Comparison of ENCODE assay signal across 1 cellular context in the genomic region with DNA sequence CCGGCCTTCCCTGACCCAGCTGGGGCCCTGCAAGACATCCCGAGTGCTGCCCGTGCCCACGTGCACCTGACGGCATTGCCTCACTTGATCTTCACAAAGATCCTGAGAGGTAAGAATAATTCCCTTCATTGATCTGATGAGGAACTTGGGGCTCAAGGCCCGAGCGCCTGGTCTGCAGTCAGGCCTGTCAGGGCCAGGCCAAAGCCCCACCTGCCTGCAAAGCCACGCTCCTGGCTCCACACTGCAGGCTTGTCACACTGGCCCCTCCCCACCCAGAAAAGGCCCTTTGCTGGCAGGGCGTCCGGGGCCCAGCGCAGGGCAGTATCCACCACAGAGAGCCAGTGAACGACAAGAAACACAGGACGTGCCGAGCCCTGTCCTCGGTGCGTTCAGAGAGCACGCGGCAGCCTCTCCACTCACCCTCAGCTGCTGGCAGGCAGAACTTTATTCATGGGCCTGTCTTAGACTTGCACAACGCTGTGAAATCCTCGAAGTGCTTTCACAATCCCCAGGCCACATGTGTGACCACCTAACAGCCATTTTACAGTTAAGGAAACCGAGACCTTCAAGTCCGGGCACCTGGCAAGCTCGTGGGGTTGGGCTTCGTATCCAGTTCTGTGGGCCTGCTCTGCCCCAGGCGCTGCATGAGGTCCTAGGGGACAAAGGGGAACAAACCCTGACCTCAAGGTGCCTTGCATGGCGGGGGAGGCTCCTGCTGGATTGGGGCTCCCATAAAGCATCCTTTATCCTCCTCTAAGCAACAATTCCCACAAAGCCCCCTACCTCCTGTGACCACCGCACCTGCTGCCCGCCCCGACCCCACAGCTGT.
TF ChIP-seq lines count a peak whose summit lies in the region.

No MANE protein-coding gene starts in this region.

TF ChIP-seq in HepG2, 621 proteins besides CTCF, POLR2A, EP300 and RAD21 (continued from another document):
- TF ChIP-seq, protein P1, sequence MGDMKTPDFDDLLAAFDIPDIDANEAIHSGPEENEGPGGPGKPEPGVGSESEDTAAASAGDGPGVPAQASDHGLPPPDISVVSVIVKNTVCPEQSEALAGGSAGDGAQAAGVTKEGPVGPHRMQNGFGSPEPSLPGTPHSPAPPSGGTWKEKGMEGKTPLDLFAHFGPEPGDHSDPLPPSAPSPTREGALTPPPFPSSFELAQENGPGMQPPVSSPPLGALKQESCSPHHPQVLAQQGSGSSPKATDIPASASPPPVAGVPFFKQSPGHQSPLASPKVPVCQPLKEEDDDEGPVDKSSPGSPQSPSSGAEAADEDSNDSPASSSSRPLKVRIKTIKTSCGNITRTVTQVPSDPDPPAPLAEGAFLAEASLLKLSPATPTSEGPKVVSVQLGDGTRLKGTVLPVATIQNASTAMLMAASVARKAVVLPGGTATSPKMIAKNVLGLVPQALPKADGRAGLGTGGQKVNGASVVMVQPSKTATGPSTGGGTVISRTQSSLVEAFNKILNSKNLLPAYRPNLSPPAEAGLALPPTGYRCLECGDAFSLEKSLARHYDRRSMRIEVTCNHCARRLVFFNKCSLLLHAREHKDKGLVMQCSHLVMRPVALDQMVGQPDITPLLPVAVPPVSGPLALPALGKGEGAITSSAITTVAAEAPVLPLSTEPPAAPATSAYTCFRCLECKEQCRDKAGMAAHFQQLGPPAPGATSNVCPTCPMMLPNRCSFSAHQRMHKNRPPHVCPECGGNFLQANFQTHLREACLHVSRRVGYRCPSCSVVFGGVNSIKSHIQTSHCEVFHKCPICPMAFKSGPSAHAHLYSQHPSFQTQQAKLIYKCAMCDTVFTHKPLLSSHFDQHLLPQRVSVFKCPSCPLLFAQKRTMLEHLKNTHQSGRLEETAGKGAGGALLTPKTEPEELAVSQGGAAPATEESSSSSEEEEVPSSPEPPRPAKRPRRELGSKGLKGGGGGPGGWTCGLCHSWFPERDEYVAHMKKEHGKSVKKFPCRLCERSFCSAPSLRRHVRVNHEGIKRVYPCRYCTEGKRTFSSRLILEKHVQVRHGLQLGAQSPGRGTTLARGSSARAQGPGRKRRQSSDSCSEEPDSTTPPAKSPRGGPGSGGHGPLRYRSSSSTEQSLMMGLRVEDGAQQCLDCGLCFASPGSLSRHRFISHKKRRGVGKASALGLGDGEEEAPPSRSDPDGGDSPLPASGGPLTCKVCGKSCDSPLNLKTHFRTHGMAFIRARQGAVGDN (CRISPR knock-in tag; IDR thresholded peaks at IDR 0.05): peak; percentile 72
- TF ChIP-seq ZNF878 (CRISPR knock-in tag; IDR thresholded peaks at IDR 0.05): no peak
- TF ChIP-seq, protein P2, sequence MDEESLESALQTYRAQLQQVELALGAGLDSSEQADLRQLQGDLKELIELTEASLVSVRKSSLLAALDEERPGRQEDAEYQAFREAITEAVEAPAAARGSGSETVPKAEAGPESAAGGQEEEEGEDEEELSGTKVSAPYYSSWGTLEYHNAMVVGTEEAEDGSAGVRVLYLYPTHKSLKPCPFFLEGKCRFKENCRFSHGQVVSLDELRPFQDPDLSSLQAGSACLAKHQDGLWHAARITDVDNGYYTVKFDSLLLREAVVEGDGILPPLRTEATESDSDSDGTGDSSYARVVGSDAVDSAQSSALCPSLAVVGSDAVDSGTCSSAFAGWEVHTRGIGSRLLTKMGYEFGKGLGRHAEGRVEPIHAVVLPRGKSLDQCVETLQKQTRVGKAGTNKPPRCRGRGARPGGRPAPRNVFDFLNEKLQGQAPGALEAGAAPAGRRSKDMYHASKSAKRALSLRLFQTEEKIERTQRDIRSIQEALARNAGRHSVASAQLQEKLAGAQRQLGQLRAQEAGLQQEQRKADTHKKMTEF (CRISPR knock-in tag; IDR thresholded peaks at IDR 0.05): no peak
- TF ChIP-seq ZFY (CRISPR knock-in tag; IDR thresholded peaks at IDR 0.05): peak; percentile 34; the same call in 1 of the 2 replicates
- TF ChIP-seq ZNF724P (CRISPR knock-in tag; IDR thresholded peaks at IDR 0.05; ENCODE audit: borderline replicate concordance): no peak
